Comparison of ENCODE assay signal across 8 cellular contexts in genomic region chr17:57552114-57552601, GRCh38.
DNase-seq lines count a peak whose midpoint lies in the region; ATAC-seq and TF ChIP-seq lines count a peak whose summit lies in the region.

No MANE protein-coding gene starts in this region.

- H3K9me3 ChIP-seq in WERI-Rb-1 (ENCODE audit: severe bottlenecking) = no peaks in the 10 kb centered on the region
- H3K9me3 ChIP-seq in gastrocnemius medialis = no peaks in the 10 kb centered on the region

- peak in 1 of 2 donors; percentile 34 for ATAC-seq in gastrocnemius medialis

- peaks cover 39 to 49% of the 10 kb centered on the region in 2 donors for H3K4me1 ChIP-seq in gastrocnemius medialis

- no peak overlapping the region for H3K4me3 Mint-ChIP-seq in activated T-helper 2 cell treated with anti-CD3 and anti-CD28 coated beads, Interferon-gamma antibody, Interleukin-2, Interleukin-4, amounts not matched to agents 10 μg/mL and 5 μg/mL and 100 μg/mL, durations not matched to agents 14 hours and 24 hours and 36 hours (ENCODE audit: low read depth)

- H3K27ac ChIP-seq in WERI-Rb-1 = peak overlapping the region; percentile 92
- no peak overlapping the region for H3K27ac ChIP-seq in gastrocnemius medialis

- H3K4me3 ChIP-seq in WERI-Rb-1 (ENCODE audit: low read depth, low read length) (no peak overlapping the region), fibroblast of villous mesenchyme (ENCODE audit: low read depth, low read length) (no peak overlapping the region), gastrocnemius medialis (no peak overlapping the region)

- H3K27ac Mint-ChIP-seq in activated T-helper 2 cell treated with anti-CD3 and anti-CD28 coated beads, Interferon-gamma antibody, Interleukin-2, Interleukin-4, amounts not matched to agents 10 μg/mL and 5 μg/mL and 100 μg/mL, durations not matched to agents 14 hours and 24 hours and 36 hours = no peak overlapping the region

- H3K27me3 Mint-ChIP-seq in activated T-helper 2 cell treated with anti-CD3 and anti-CD28 coated beads, Interferon-gamma antibody, Interleukin-2, Interleukin-4, amounts not matched to agents 10 μg/mL and 5 μg/mL and 100 μg/mL, durations not matched to agents 14 hours and 24 hours and 36 hours (ENCODE audit: low read depth) = no peaks in the 10 kb centered on the region

- no peak for TF ChIP-seq POLR2A in gastrocnemius medialis (IDR thresholded peaks at IDR 0.05)

- POLR2A ChIA-PET in HEK293T (lab: Yijun Ruan, JAX) = no interaction called here

- in situ Hi-C loops in gastrocnemius medialis (cut with MboI; ENCODE audit: low sequenced_read_pairs in 4 of 4) = no loop called here

- DNase-seq in ELF-1 (ENCODE audit: low read depth, low spot score) (peak; percentile 81), HEK293T (ENCODE audit: extremely low spot score) (peak; percentile 71), WERI-Rb-1 (peak; percentile 95), fibroblast of villous mesenchyme (ENCODE audit: low read depth) (peak; percentile 76), gastrocnemius medialis (peak in 1 of 2 donors; percentile 47), KG1 (lab: John Stamatoyannopoulos, UW) (no peak), NCI-H2196 treated with DMSO at 0.1 percent for 48 hours (lab: John Stamatoyannopoulos, UW; ENCODE audit: unreplicated experiment) (no peak)
- DNase-seq in activated T-helper 2 cell treated with anti-CD3 and anti-CD28 coated beads, Interferon-gamma antibody, Interleukin-2, Interleukin-4, amounts not matched to agents 10 μg/mL and 5 μg/mL and 100 μg/mL, durations not matched to agents 14 hours and 24 hours and 36 hours (ENCODE audit: low spot score) = no peak

- H3K9me3 Mint-ChIP-seq in activated T-helper 2 cell treated with anti-CD3 and anti-CD28 coated beads, Interferon-gamma antibody, Interleukin-2, Interleukin-4, amounts not matched to agents 10 μg/mL and 5 μg/mL and 100 μg/mL, durations not matched to agents 14 hours and 24 hours and 36 hours = no peaks in the 10 kb centered on the region

- H3K36me3 ChIP-seq in WERI-Rb-1 (peaks cover 20% of the 10 kb centered on the region), gastrocnemius medialis (no peaks in the 10 kb centered on the region)

- peaks cover 11% of the 10 kb centered on the region for H3K4me1 Mint-ChIP-seq in activated T-helper 2 cell treated with anti-CD3 and anti-CD28 coated beads, Interferon-gamma antibody, Interleukin-2, Interleukin-4, amounts not matched to agents 10 μg/mL and 5 μg/mL and 100 μg/mL, durations not matched to agents 14 hours and 24 hours and 36 hours (ENCODE audit: low read depth)

- no peaks in the 10 kb centered on the region for H3K36me3 Mint-ChIP-seq in activated T-helper 2 cell treated with anti-CD3 and anti-CD28 coated beads, Interferon-gamma antibody, Interleukin-2, Interleukin-4, amounts not matched to agents 10 μg/mL and 5 μg/mL and 100 μg/mL, durations not matched to agents 14 hours and 24 hours and 36 hours (ENCODE audit: low read depth)

- CTCF ChIA-PET in HEK293T (lab: Yijun Ruan, JAX) = interaction anchor here (0.9 to 3.2 kb wide), 7 partner anchors 8 to 119 kb away, joined by 3 to 18 read pairs (median 4); no protein-coding TSS in a partner anchor

- intact Hi-C loops in gastrocnemius medialis (cut with DNase I; ENCODE audit: low total_unique reads) = loop anchor here (5.0 kb wide), 1 partner anchor 120 kb away; no protein-coding TSS in a partner anchor
- intact Hi-C loops in activated T-helper 2 cell treated with anti-CD3 and anti-CD28 coated beads, Interferon-gamma antibody, Interleukin-2, Interleukin-4, amounts not matched to agents 10 μg/mL and 5 μg/mL and 100 μg/mL, durations not matched to agents 14 hours and 24 hours and 36 hours (cut with micrococcal nuclease) = no loop called here

- no peaks in the 10 kb centered on the region for H3K27me3 ChIP-seq in WERI-Rb-1 (ENCODE audit: insufficient read depth, low read depth, severe bottlenecking)
- H3K27me3 ChIP-seq in gastrocnemius medialis = no peaks in the 10 kb centered on the region

- TF ChIP-seq CTCF in WERI-Rb-1 (IDR thresholded peaks at IDR 0.05; ENCODE audit: low read depth, low read length) (peak; percentile 98), fibroblast of villous mesenchyme (IDR thresholded peaks at IDR 0.05; ENCODE audit: insufficient read depth, low read depth, low read length) (peak; percentile 67), gastrocnemius medialis (IDR thresholded peaks at IDR 0.05 in 4 of 5, conservative IDR thresholded peaks at IDR 0.05 in 1 of 5) (peak in 4 of 5 experiments; percentile 29 to 57 (median 46))

TF ChIP-seq in HEK293T, 16 proteins besides CTCF, POLR2A, EP300 and RAD21:
- no peak for TF ChIP-seq PKNOX1 (IDR thresholded peaks at IDR 0.05)
- TF ChIP-seq SUZ12 (IDR thresholded peaks at IDR 0.05) = no peak
- TF ChIP-seq SP1 (IDR thresholded peaks at IDR 0.05) = no peak
- TF ChIP-seq ARNT (IDR thresholded peaks at IDR 0.05) = no peak
- no peak for TF ChIP-seq ELF4 (IDR thresholded peaks at IDR 0.05)
- TF ChIP-seq HDGF (IDR thresholded peaks at IDR 0.05; ENCODE audit: borderline replicate concordance) = no peak
- no peak for TF ChIP-seq TARDBP (IDR thresholded peaks at IDR 0.05)
- TF ChIP-seq ZNF384 (IDR thresholded peaks at IDR 0.05) = no peak
- no peak for TF ChIP-seq BHLHE40 (IDR thresholded peaks at IDR 0.05; ENCODE audit: borderline replicate concordance)
- no peak for TF ChIP-seq L3MBTL2 (conservative IDR thresholded peaks at IDR 0.05)
- no peak for TF ChIP-seq NFRKB (IDR thresholded peaks at IDR 0.05)
- no peak for TF ChIP-seq FOXK2 (IDR thresholded peaks at IDR 0.05)
- no peak for TF ChIP-seq LEF1 (IDR thresholded peaks at IDR 0.05; ENCODE audit: borderline replicate concordance)
- TF ChIP-seq CTBP1 (IDR thresholded peaks at IDR 0.05; ENCODE audit: borderline replicate concordance) = no peak
TF ChIP-seq in HEK293T: peak in this region for 0.

Comparison
In these comparisons a context has a peak if more than half of its experiments do, and no peak if none do; other contexts are left out.
1. DNase-seq: peak in ELF-1 (single experiment), HEK293T (single experiment), WERI-Rb-1 (single experiment) and fibroblast of villous mesenchyme (single experiment); none in KG1 (single experiment), NCI-H2196 treated with DMSO at 0.1 percent for 48 hours (single experiment) and activated T-helper 2 cell treated with anti-CD3 and anti-CD28 coated beads, Interferon-gamma antibody, Interleukin-2, Interleukin-4, amounts not matched to agents 10 μg/mL and 5 μg/mL and 100 μg/mL, durations not matched to agents 14 hours and 24 hours and 36 hours (single experiment).
2. CTCF ChIP-seq: peak in every context shown above with its lines; median percentile 98 in WERI-Rb-1; 67 in fibroblast of villous mesenchyme; 46 in gastrocnemius medialis.